In the genomic region with DNA sequence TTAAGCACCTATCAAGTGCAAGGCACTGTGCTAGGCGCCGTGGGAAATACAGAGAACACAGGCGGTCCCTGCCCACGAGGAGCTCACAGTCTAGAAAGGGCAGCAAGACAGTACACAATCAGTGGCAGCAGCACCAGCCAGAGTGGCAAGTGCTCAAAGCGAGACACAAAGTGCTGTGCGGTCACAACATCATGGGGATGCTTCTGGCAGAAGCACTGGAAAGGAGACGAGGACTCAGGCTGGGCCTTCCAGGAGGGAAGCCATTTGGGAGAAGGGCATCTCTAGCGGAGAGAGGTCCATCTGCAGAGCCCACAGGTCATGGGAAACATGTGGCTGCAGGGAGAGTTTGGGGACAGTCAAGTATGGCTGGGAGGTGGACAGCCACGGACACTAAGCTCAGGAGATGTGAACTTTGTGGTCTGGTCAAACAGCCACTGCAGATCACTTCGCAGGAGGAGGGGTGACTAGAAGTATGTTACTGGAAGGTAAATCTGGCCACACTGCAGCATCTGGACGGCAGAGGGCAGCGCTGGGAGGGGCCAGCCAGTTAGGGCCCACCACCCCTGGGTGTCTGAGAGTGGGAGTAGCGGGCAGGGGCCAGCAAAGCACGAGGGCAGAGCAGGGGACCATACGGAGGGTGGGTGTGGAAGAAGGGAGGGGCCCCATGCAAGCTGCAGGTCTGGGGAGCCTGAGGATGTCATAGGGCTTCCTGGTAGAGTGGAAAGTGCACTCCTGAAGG, we compare ENCODE assay signal across 10 cellular contexts.
DNase-seq lines count a peak whose midpoint lies in the region; ATAC-seq and TF ChIP-seq lines count a peak whose summit lies in the region.
"Had no signal": no experiment of that assay in that cellular context is flagged by ENCODE, and none has a peak within 500 bp of the region (broad histone marks: within the 10 kb centered on the region; RNA-seq: fewer than 3 reads in every experiment).

No MANE protein-coding gene starts in this region.

- peaks cover 9% of the 10 kb centered on the region for H3K4me1 Mint-ChIP-seq in activated T-helper 17 cell treated with anti-CD3 and anti-CD28 coated beads, Interleukin-2, amount 50 U/mL, for 72 hours

- TF ChIP-seq POLR2A in gastroesophageal sphincter (IDR thresholded peaks at IDR 0.05): no peak
- TF ChIP-seq POLR2A in stomach (IDR thresholded peaks at IDR 0.05): no peak

- H4K20me1 ChIP-seq in MM.1S (ENCODE audit: insufficient read depth, low read length): no peaks in the 10 kb centered on the region

- no peak overlapping the region for H3K9ac ChIP-seq in MM.1S (ENCODE audit: low read length)

- H3K27ac Mint-ChIP-seq in activated T-helper 17 cell treated with anti-CD3 and anti-CD28 coated beads, Interleukin-2, amount 50 U/mL, for 72 hours: peak overlapping the region; percentile 76

- 70 to 77% methylated on average over 3 to 8 of the region's 15 CpGs for WGBS in gastroesophageal sphincter (ENCODE audit: low coverage in 1 of 2), 2 donors
- WGBS in stomach, 5 donors: 75 to 79% (median 79%) methylated on average over 14 to 15 of the region's 15 CpGs

- H3K79me2 ChIP-seq in MM.1S (ENCODE audit: low read length): no peaks in the 10 kb centered on the region

- peaks cover 18% of the 10 kb centered on the region for H3F3A ChIP-seq in MM.1S (ENCODE audit: insufficient read depth, low read length)

- no peak overlapping the region for H3K4me3 ChIP-seq in gastroesophageal sphincter
- no peak overlapping the region for H3K4me3 ChIP-seq in stomach
- H3K4me3 ChIP-seq in MM.1S (ENCODE audit: low read length): no peak overlapping the region

- peaks cover 0 to 62% (median 36%) of the 10 kb centered on the region in 3 donors for H3K4me1 ChIP-seq in gastroesophageal sphincter
- H3K4me1 ChIP-seq in stomach: peaks cover 28 to 49% (median 37%) of the 10 kb centered on the region in 4 donors
- H3K4me1 ChIP-seq in MM.1S (ENCODE audit: low read length): peaks cover 22% of the 10 kb centered on the region

- H3K27me3 ChIP-seq in gastroesophageal sphincter (no peaks in the 10 kb centered on the region), stomach (no peaks in the 10 kb centered on the region), MM.1S (replicated peaks; ENCODE audit: insufficient read depth, low read length) (no peaks in the 10 kb centered on the region)

- no peaks in the 10 kb centered on the region for H3K27me3 Mint-ChIP-seq in activated T-helper 17 cell treated with anti-CD3 and anti-CD28 coated beads, Interleukin-2, amount 50 U/mL, for 72 hours

- ATAC-seq in activated T-helper 17 cell treated with anti-CD3 and anti-CD28 coated beads, Interleukin-2, amount 50 U/mL, for 72 hours (replicated peaks): no peak
- ATAC-seq in gastroesophageal sphincter: no peak
- no peak for ATAC-seq in GM19395 (IDR thresholded peaks at IDR 0.05; ENCODE audit: unreplicated experiment)

- DNase-seq in activated CD8-positive, alpha-beta memory T cell treated with anti-CD3 and anti-CD28 coated beads for 24 hours: peak; percentile 60
- DNase-seq in activated CD8-positive, alpha-beta memory T cell treated with anti-CD3 and anti-CD28 coated beads, Interleukin-2, amount 50 U/mL, for 48 hours: no peak
- no peak for DNase-seq in stomach
- DNase-seq in MM.1S: no peak
- DNase-seq in NCI-H748 (lab: John Stamatoyannopoulos, UW; ENCODE audit: unreplicated experiment): no peak
- DNase-seq: activated CD4-positive, alpha-beta T cell treated with anti-CD3 and anti-CD28 coated beads for 4 hours had no signal

- TF ChIP-seq EP300 in gastroesophageal sphincter (IDR thresholded peaks at IDR 0.05) (no peak), stomach (IDR thresholded peaks at IDR 0.05) (no peak)

- no peak overlapping the region for H2AFZ ChIP-seq in MM.1S (ENCODE audit: low read length)

- TF ChIP-seq CTCF in gastroesophageal sphincter (IDR thresholded peaks at IDR 0.05) (peak in 1 of 4 experiments; percentile 52), stomach (IDR thresholded peaks at IDR 0.05) (peak in 2 of 7 experiments; percentile 22 to 25), MM.1S (IDR thresholded peaks at IDR 0.05; ENCODE audit: low read length) (no peak)

- H3K4me2 ChIP-seq in MM.1S (ENCODE audit: low read depth, low read length): no peak overlapping the region

- peak overlapping the region in 3 of 4 donors; percentile 68 to 77 (median 72) for H3K27ac ChIP-seq in gastroesophageal sphincter
- H3K27ac ChIP-seq in stomach: peak overlapping the region in 4 of 5 donors; percentile 53 to 85 (median 79)
- no peak overlapping the region for H3K27ac ChIP-seq in MM.1S (ENCODE audit: low read length)
- H3K27ac ChIP-seq: HL-60 had no signal

- no peaks in the 10 kb centered on the region for H3K9me2 ChIP-seq in MM.1S (replicated peaks; ENCODE audit: insufficient read depth, low read length)

- peaks cover 48% of the 10 kb centered on the region for H3K36me3 Mint-ChIP-seq in activated T-helper 17 cell treated with anti-CD3 and anti-CD28 coated beads, Interleukin-2, amount 50 U/mL, for 72 hours (ENCODE audit: low read depth)

- intact Hi-C loops in stomach (cut with DNase I; ENCODE audit: low total_unique reads): loop anchor here (5.0 to 10.0 kb wide), 2 partner anchors 86 to 187 kb away; no protein-coding TSS in a partner anchor

- H3K9me3 Mint-ChIP-seq in activated T-helper 17 cell treated with anti-CD3 and anti-CD28 coated beads, Interleukin-2, amount 50 U/mL, for 72 hours: no peaks in the 10 kb centered on the region

- no peak overlapping the region for H3K4me3 Mint-ChIP-seq in activated T-helper 17 cell treated with anti-CD3 and anti-CD28 coated beads, Interleukin-2, amount 50 U/mL, for 72 hours

- H3K9me3 ChIP-seq in gastroesophageal sphincter (no peaks in the 10 kb centered on the region), stomach (no peaks in the 10 kb centered on the region), MM.1S (replicated peaks; ENCODE audit: insufficient read depth, low read length) (no peaks in the 10 kb centered on the region)

- H3K36me3 ChIP-seq in gastroesophageal sphincter (peaks cover 0 to 42% of the 10 kb centered on the region in 2 donors), stomach (peaks cover 6 to 49% (median 46%) of the 10 kb centered on the region in 4 donors), MM.1S (replicated peaks; ENCODE audit: insufficient read depth, low read length) (no peaks in the 10 kb centered on the region)
